In the genomic region with DNA sequence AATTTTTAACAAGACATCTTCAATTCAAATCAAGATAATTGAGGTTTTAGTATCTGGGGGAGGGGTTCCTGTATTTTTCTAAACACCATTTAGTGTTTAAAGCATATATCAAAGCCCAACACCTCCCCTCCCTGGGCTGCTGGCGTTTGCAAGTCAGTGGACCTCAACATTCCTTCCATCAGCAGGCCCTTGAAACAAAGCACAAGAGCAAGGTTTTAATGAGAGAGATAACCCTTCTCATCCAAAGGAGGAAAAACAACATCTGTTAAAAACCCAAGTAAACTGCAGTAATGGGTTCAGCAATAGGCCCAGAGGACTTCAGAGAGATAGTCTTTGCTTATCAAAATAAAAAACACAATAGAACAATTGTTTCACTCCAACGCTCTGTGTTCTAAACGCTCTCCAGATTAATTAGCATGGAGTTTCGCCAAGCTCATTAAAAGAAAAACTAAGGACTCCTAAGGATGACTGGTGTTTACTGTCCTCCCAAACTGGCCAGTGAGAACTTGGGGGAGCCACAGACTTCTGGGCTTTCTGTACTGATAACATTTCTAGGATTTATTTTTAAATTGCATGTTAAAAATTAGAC, we compare ENCODE assay signal across 12 cellular contexts. TPM values are rescaled to one million over a fixed set of nuclear protein-coding genes. Genes with fewer than 3 reads are reported as not detected.
A peak's percentile ranks its signal among the peaks of the same experiment; 100 is the strongest.
DNase-seq lines count a peak whose midpoint lies in the region; ATAC-seq, FAIRE-seq and TF ChIP-seq lines count a peak whose summit lies in the region.
"Had no signal": no experiment of that assay in that cellular context is flagged by ENCODE, and none has a peak within 500 bp of the region (broad histone marks: within the 10 kb centered on the region; RNA-seq: fewer than 3 reads in every experiment).

No MANE protein-coding gene starts in this region.

- H3K4me1 ChIP-seq in astrocyte (ENCODE audit: insufficient read depth, low read length) (peaks cover 30% of the 10 kb centered on the region), lung (ENCODE audit: control insufficient read depth in 2 of 2, insufficient read depth in 2 of 2, low read length in 2 of 2) (peaks cover 0 to 5% of the 10 kb centered on the region in 2 donors), thoracic aorta (ENCODE audit: control insufficient read depth in 1 of 2, low read depth in 2 of 2) (peaks cover 19 to 39% of the 10 kb centered on the region in 2 donors)
- H3K4me1 ChIP-seq: right lobe of liver had no signal

- H3K79me2 ChIP-seq in astrocyte (ENCODE audit: insufficient read depth, low read length), result peaks cover 10% of the 10 kb centered on the region

- no peaks in the 10 kb centered on the region for H3K36me3 ChIP-seq in astrocyte (ENCODE audit: insufficient read depth, low read length)
- H3K36me3 ChIP-seq in lung (ENCODE audit: control insufficient read depth in 2 of 2, insufficient read depth in 2 of 2, low read length in 2 of 2), result peaks cover 0 to 2% of the 10 kb centered on the region in 2 donors
- H3K36me3 ChIP-seq in thoracic aorta, result no peaks in the 10 kb centered on the region
- H3K36me3 ChIP-seq: right lobe of liver had no signal

- no peak overlapping the region for H2AFZ ChIP-seq in astrocyte (ENCODE audit: low read depth, low read length)

- H3K4me1 Mint-ChIP-seq in astrocyte (ENCODE audit: low read depth, unreplicated experiment), result peaks cover 50% of the 10 kb centered on the region

- DNase-seq in HT-29 (ENCODE audit: low spot score) (peak; percentile 52), astrocyte (ENCODE audit: low read depth) (no peak), lung (ENCODE audit: low spot score) (no peak), thoracic aorta (ENCODE audit: low spot score) (no peak), cerebellar nuclear complex (lab: John Stamatoyannopoulos, UW) (no peak), omental fat pad (ENCODE audit: low spot score) (no peak), NCI-H748 treated with DMSO at 0.1 percent for 48 hours (lab: John Stamatoyannopoulos, UW) (no peak)
- DNase-seq: activated CD4-positive, alpha-beta T cell treated with anti-CD3 and anti-CD28 coated beads for 1 hour; activated naive CD4-positive, alpha-beta T cell treated with Interleukin-2 at 50 U/mL for 16 hours; DMS153; NCI-H187 treated with DMSO at 0.1 percent for 48 hours; right lobe of liver had no signal

- peaks cover 2% of the 10 kb centered on the region for H3K36me3 Mint-ChIP-seq in astrocyte (ENCODE audit: low read depth, unreplicated experiment)

- FAIRE-seq in astrocyte (lab: Jason Lieb, UNC), result no peak

- H3K4me3 Mint-ChIP-seq in astrocyte (ENCODE audit: unreplicated experiment), result peak overlapping the region; percentile 90

- peak overlapping the region; percentile 87 for H3K4me2 ChIP-seq in astrocyte (ENCODE audit: low read length)

- H3K9me3 Mint-ChIP-seq in astrocyte (ENCODE audit: unreplicated experiment), result no peaks in the 10 kb centered on the region

- no peak for TF ChIP-seq CTCF in astrocyte (IDR thresholded peaks at IDR 0.05; ENCODE audit: insufficient read depth, low read depth, low read length)
- no peak for TF ChIP-seq CTCF in lung (IDR thresholded peaks at IDR 0.05; ENCODE audit: control extremely low read depth, extremely low read depth)
- no peak for TF ChIP-seq CTCF in thoracic aorta (IDR thresholded peaks at IDR 0.05)
- TF ChIP-seq CTCF in omental fat pad (IDR thresholded peaks at IDR 0.05), result no peak

- H3K27ac Mint-ChIP-seq in astrocyte (ENCODE audit: unreplicated experiment), result peak overlapping the region; percentile 92

- 62 to 70% methylated on average over 4 of the region's 4 CpGs for WGBS in lung, 2 donors

- H3K27ac ChIP-seq in astrocyte (ENCODE audit: low read depth, low read length) (no peak overlapping the region), lung (ENCODE audit: low read depth in 1 of 2, low read length in 1 of 2) (peak overlapping the region; percentile 48 to 90), thoracic aorta (peak overlapping the region; percentile 42 to 89)
- H3K27ac ChIP-seq: right lobe of liver had no signal

- no peak overlapping the region for H3K9ac ChIP-seq in astrocyte (ENCODE audit: low read length)

- H3K9me3 ChIP-seq in astrocyte (ENCODE audit: insufficient read depth, low read depth, low read length), result no peaks in the 10 kb centered on the region
- no peaks in the 10 kb centered on the region for H3K9me3 ChIP-seq in lung (ENCODE audit: control insufficient read depth in 2 of 2, insufficient read depth in 1 of 2, low read length in 1 of 2)
- H3K9me3 ChIP-seq in thoracic aorta, result no peaks in the 10 kb centered on the region
- H3K9me3 ChIP-seq: right lobe of liver had no signal

- H3K4me3 ChIP-seq in astrocyte (ENCODE audit: insufficient read depth, low read depth, low read length), result no peak overlapping the region
- no peak overlapping the region for H3K4me3 ChIP-seq in lung
- H3K4me3 ChIP-seq in thoracic aorta, result peak overlapping the region; percentile 90
- H3K4me3 ChIP-seq: right lobe of liver had no signal

- H4K20me1 ChIP-seq in astrocyte (ENCODE audit: insufficient read depth, low read length), result peaks cover 5% of the 10 kb centered on the region

- no peaks in the 10 kb centered on the region for H3K27me3 Mint-ChIP-seq in astrocyte (ENCODE audit: low read depth, unreplicated experiment)

- no peak for ATAC-seq in lung (ENCODE audit: insufficient read depth, low FRiP score)
- ATAC-seq in thoracic aorta (ENCODE audit: insufficient number of reproducible peaks, low FRiP score, low read depth), result no peak
- no peak for ATAC-seq in omental fat pad (ENCODE audit: low FRiP score)
- ATAC-seq: right lobe of liver had no signal

- H3K27me3 ChIP-seq in astrocyte (ENCODE audit: insufficient read depth, low read length), result no peaks in the 10 kb centered on the region
- H3K27me3 ChIP-seq in lung (ENCODE audit: control insufficient read depth, insufficient read depth), result no peaks in the 10 kb centered on the region
- no peaks in the 10 kb centered on the region for H3K27me3 ChIP-seq in thoracic aorta (replicated peaks; ENCODE audit: insufficient read depth)
- H3K27me3 ChIP-seq: right lobe of liver had no signal

RNA-seq across cellular contexts. Expression of gene JCAD, which starts 2.5 kb away (rescaled TPM):
- total RNA-seq in HT-29 (2014; rRNA removed; shearing (Covaris generic)), result 3.9 and 5.7 TPM in 2 replicates
- 27.3 and 29.0 TPM in 2 replicates for total RNA-seq in astrocyte
- total RNA-seq in lung, result 10 to 100 TPM; 41.9 to 93.7 TPM
- polyA plus RNA-seq in lung, result 10 to 100 TPM; 11.3 to 12.2 TPM
- total RNA-seq in thoracic aorta, result 100 to 1,000 TPM in 1 of 2 donors, 10 to 100 TPM in 1; 46.3 to 103 TPM
- total RNA-seq in omental fat pad, result 10 to 100 TPM; 14.6 to 71.4 (median 19.7) TPM
